ENCODE assay signal across 8 cellular contexts in genomic region chr2:217886720-217887309, GRCh38.
DNase-seq lines count a peak whose midpoint lies in the region; ATAC-seq and TF ChIP-seq lines count a peak whose summit lies in the region.

No MANE protein-coding gene starts in this region.

- H3K9me3 Mint-ChIP-seq in activated T-helper 1 cell treated with anti-CD3 and anti-CD28 coated beads, Interleukin-12 subunit alpha, Interleukin-12 subunit beta, Interleukin-2, Interleukin-4 antibody, amounts not matched to agents 30 ng/mL and 10 ng/mL and 1 ng/mL, durations not matched to agents 14 hours and 24 hours and 36 hours = no peaks in the 10 kb centered on the region

- no peaks in the 10 kb centered on the region for H3K9me3 ChIP-seq in Panc1 (ENCODE audit: control insufficient read depth, insufficient read depth, low read depth, low read length)

- BruUV-seq in Panc1 (replicated peaks; lab: Mats Ljungman, UMichigan) = no TSS peak

- intact Hi-C loops in Panc1 (cut with micrococcal nuclease; ENCODE audit: unreplicated experiment) = loop anchor here (1.0 kb wide), 1 partner anchor 98 kb away; no protein-coding TSS in a partner anchor
- intact Hi-C loops in activated T-helper 1 cell treated with anti-CD3 and anti-CD28 coated beads, Interleukin-12 subunit alpha, Interleukin-12 subunit beta, Interleukin-2, Interleukin-4 antibody, amounts not matched to agents 30 ng/mL and 10 ng/mL and 1 ng/mL, durations not matched to agents 14 hours and 24 hours and 36 hours (cut with micrococcal nuclease) = loop anchor here (1.0 to 5.0 kb wide), 4 partner anchors 98 to 145 kb away; no protein-coding TSS in a partner anchor

- no peaks in the 10 kb centered on the region for H3K36me3 Mint-ChIP-seq in activated T-helper 1 cell treated with anti-CD3 and anti-CD28 coated beads, Interleukin-12 subunit alpha, Interleukin-12 subunit beta, Interleukin-2, Interleukin-4 antibody, amounts not matched to agents 30 ng/mL and 10 ng/mL and 1 ng/mL, durations not matched to agents 14 hours and 24 hours and 36 hours (ENCODE audit: low read depth)

- no peaks in the 10 kb centered on the region for H3K36me3 ChIP-seq in Panc1 (ENCODE audit: control insufficient read depth, insufficient read depth, low read length)

- no peak overlapping the region for H3K4me3 Mint-ChIP-seq in activated T-helper 1 cell treated with anti-CD3 and anti-CD28 coated beads, Interleukin-12 subunit alpha, Interleukin-12 subunit beta, Interleukin-2, Interleukin-4 antibody, amounts not matched to agents 30 ng/mL and 10 ng/mL and 1 ng/mL, durations not matched to agents 14 hours and 24 hours and 36 hours

- in situ Hi-C loops in Panc1 (cut with HindIII; ENCODE audit: low pct_unique_long_range_greater_than_20kb, low sequenced_read_pairs) = no loop called here

- H3K4me3 ChIP-seq in Panc1 (ENCODE audit: low read depth in 2 of 2, low read length in 2 of 2) = no peak overlapping the region

- TF ChIP-seq CTCF in Panc1 (IDR thresholded peaks at IDR 0.05) = peak; percentile 88
- peak in 2 of 3 donors; percentile 12 to 22 for TF ChIP-seq CTCF in omental fat pad (IDR thresholded peaks at IDR 0.05)

- no peak overlapping the region for H3K27ac Mint-ChIP-seq in activated T-helper 1 cell treated with anti-CD3 and anti-CD28 coated beads, Interleukin-12 subunit alpha, Interleukin-12 subunit beta, Interleukin-2, Interleukin-4 antibody, amounts not matched to agents 30 ng/mL and 10 ng/mL and 1 ng/mL, durations not matched to agents 14 hours and 24 hours and 36 hours

- H3K27me3 Mint-ChIP-seq in activated T-helper 1 cell treated with anti-CD3 and anti-CD28 coated beads, Interleukin-12 subunit alpha, Interleukin-12 subunit beta, Interleukin-2, Interleukin-4 antibody, amounts not matched to agents 30 ng/mL and 10 ng/mL and 1 ng/mL, durations not matched to agents 14 hours and 24 hours and 36 hours (ENCODE audit: insufficient read depth) = peaks cover 5% of the 10 kb centered on the region

- POLR2A ChIA-PET in Panc1 (lab: Charles Lee) = no interaction called here

- no peaks in the 10 kb centered on the region for H3K4me1 ChIP-seq in Panc1 (ENCODE audit: control insufficient read depth, insufficient read depth, low read length)

- no peak overlapping the region for H3K27ac ChIP-seq in Panc1 (ENCODE audit: low read length)
- peak overlapping the region; percentile 5 for H3K27ac ChIP-seq in substantia nigra (ENCODE audit: low read depth, low read length, poor library complexity, severe bottlenecking)

- ATAC-seq in Panc1 (peak; percentile 84), omental fat pad (ENCODE audit: low FRiP score) (peak; percentile 31)

- CTCF ChIA-PET in Panc1 (lab: Charles Lee) = interaction anchor here (0.6 to 0.9 kb wide), 4 partner anchors 29 to 305 kb away, joined by 3 to 6 read pairs (median 4); no protein-coding TSS in a partner anchor

- DNase-seq in NCI-H1436 (lab: John Stamatoyannopoulos, UW) = peak; percentile 81
- DNase-seq in NCI-H1436 treated with DMSO at 0.1 percent for 48 hours (lab: John Stamatoyannopoulos, UW) = no peak
- peak; percentile 45 for DNase-seq in HT1080 (ENCODE audit: low read depth)
- peak; percentile 36 for DNase-seq in Panc1 (ENCODE audit: low read depth, low spot score)
- peak; percentile 33 for DNase-seq in activated T-helper 1 cell treated with anti-CD3 and anti-CD28 coated beads, Interleukin-12 subunit alpha, Interleukin-12 subunit beta, Interleukin-2, Interleukin-4 antibody, amounts not matched to agents 30 ng/mL and 10 ng/mL and 1 ng/mL, durations not matched to agents 14 hours and 24 hours and 36 hours (ENCODE audit: low spot score)
- peak; percentile 67 for DNase-seq in fibroblast of the conjunctiva (ENCODE audit: low read depth)
- DNase-seq in omental fat pad (ENCODE audit: low spot score) = no peak
- DNase-seq in substantia nigra (lab: John Stamatoyannopoulos, UW) = peak in 39 of 49 donors; percentile 10 to 76 (median 54)

- no peaks in the 10 kb centered on the region for H3K4me1 Mint-ChIP-seq in activated T-helper 1 cell treated with anti-CD3 and anti-CD28 coated beads, Interleukin-12 subunit alpha, Interleukin-12 subunit beta, Interleukin-2, Interleukin-4 antibody, amounts not matched to agents 30 ng/mL and 10 ng/mL and 1 ng/mL, durations not matched to agents 14 hours and 24 hours and 36 hours (ENCODE audit: low read depth)

- H3K27me3 ChIP-seq in Panc1 (ENCODE audit: control insufficient read depth, insufficient read depth, low read length) = no peaks in the 10 kb centered on the region; the same call in 1 of the 2 replicates

Comparison
In these comparisons a context has a peak if more than half of its experiments do, and no peak if none do; other contexts are left out.
1. DNase-seq: peak in NCI-H1436 (single experiment), HT1080 (single experiment), Panc1 (single experiment), activated T-helper 1 cell treated with anti-CD3 and anti-CD28 coated beads, Interleukin-12 subunit alpha, Interleukin-12 subunit beta, Interleukin-2, Interleukin-4 antibody, amounts not matched to agents 30 ng/mL and 10 ng/mL and 1 ng/mL, durations not matched to agents 14 hours and 24 hours and 36 hours (single experiment), fibroblast of the conjunctiva (single experiment) and substantia nigra (39 of 49); none in NCI-H1436 treated with DMSO at 0.1 percent for 48 hours (single experiment) and omental fat pad (single experiment).